ENCODE assay signal across 21 cellular contexts in the genomic region with DNA sequence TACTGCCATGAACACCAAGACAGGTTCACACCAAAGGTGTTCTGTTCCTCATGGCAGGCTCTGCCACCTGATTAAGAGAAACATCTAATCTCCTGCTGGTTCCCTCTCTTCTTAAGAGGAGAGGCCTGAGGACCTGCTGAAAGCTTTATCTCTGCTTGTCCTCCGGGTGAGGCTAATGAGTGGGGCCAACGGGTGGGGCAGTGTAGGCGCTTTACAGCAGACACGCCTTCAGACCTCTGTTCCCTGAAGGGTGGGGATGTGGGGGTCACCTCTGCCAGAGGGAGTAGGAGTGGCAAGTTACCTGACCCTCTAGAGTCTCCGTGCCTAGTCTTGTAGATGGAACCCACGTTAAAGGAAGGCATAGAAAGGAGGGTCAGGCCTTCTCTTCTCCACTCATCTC. TPM values are rescaled to one million over a fixed set of nuclear protein-coding genes. Genes with fewer than 3 reads are reported as not detected.
DNase-seq lines count a peak whose midpoint lies in the region; ATAC-seq, FAIRE-seq and TF ChIP-seq lines count a peak whose summit lies in the region.
"Had no signal": no experiment of that assay in that cellular context is flagged by ENCODE, and none has a peak within 500 bp of the region (broad histone marks: within the 10 kb centered on the region; RNA-seq: fewer than 3 reads in every experiment).

No MANE protein-coding gene starts in this region.

- no peak for ATAC-seq in T-helper 17 cell
- ATAC-seq in GM19023 (IDR thresholded peaks at IDR 0.05; ENCODE audit: unreplicated experiment) = no peak
- ATAC-seq in GM21381 (IDR thresholded peaks at IDR 0.05; ENCODE audit: unreplicated experiment) = no peak
- ATAC-seq in GM18517 (IDR thresholded peaks at IDR 0.05; ENCODE audit: unreplicated experiment) = no peak
- ATAC-seq: Panc1 had no signal

- H4K20me1 ChIP-seq in hepatocyte (ENCODE audit: insufficient read depth, poor library complexity, severe bottlenecking) = no peaks in the 10 kb centered on the region

- TF ChIP-seq CTCF in Caco-2 (IDR thresholded peaks at IDR 0.05; ENCODE audit: insufficient read depth in 1 of 2, low read depth in 1 of 2, low read length in 1 of 2, severe bottlenecking in 1 of 2, unreplicated experiment in 1 of 2) (no peak), hepatocyte (IDR thresholded peaks at IDR 0.05; ENCODE audit: poor library complexity) (no peak)

- H3K4me2 ChIP-seq in hepatocyte = peak overlapping the region; percentile 37
- H3K4me2 ChIP-seq: BLaER1 had no signal

- H3K27ac ChIP-seq in hepatocyte (peak overlapping the region; percentile 26), small intestine (ENCODE audit: low read depth in 1 of 2, low read length in 1 of 2) (peak overlapping the region; percentile 87 to 93)
- H3K27ac ChIP-seq: BLaER1, SJSA1 had no signal

- H3K9me2 ChIP-seq in hepatocyte (replicated peaks; ENCODE audit: insufficient read depth) = no peaks in the 10 kb centered on the region

- peak overlapping the region; percentile 8 for H3K27ac Mint-ChIP-seq in Caco-2 (ENCODE audit: unreplicated experiment)
- peak overlapping the region; percentile 39 for H3K27ac Mint-ChIP-seq in T-helper 17 cell

- no peak for DNase-seq in Caco-2
- DNase-seq in T-helper 17 cell = no peak
- DNase-seq in hepatocyte (ENCODE audit: low spot score) = no peak
- DNase-seq in small intestine = peak; percentile 95
- DNase-seq: CD8-positive, alpha-beta memory T cell; DMS79; H9; KBM-7; NCI-H1105; NCI-H2081; NCI-H446 treated with DMSO at 0.1 percent for 48 hours; NCI-H69 had no signal

- H3K4me3 ChIP-seq in Caco-2 (ENCODE audit: low read depth, low read length) = no peak overlapping the region
- H3K4me3 ChIP-seq in hepatocyte = no peak overlapping the region
- H3K4me3 ChIP-seq in small intestine (ENCODE audit: low read depth in 1 of 2, low read length in 2 of 2) = peak overlapping the region in 1 of 2 donors; percentile 26
- H3K4me3 ChIP-seq: BLaER1, SJSA1 had no signal

- H3K9me3 ChIP-seq in Caco-2 (no peaks in the 10 kb centered on the region), T-helper 17 cell (ENCODE audit: control insufficient read depth, low read length, poor library complexity, severe bottlenecking) (no peaks in the 10 kb centered on the region), hepatocyte (ENCODE audit: low read depth) (no peaks in the 10 kb centered on the region), small intestine (ENCODE audit: control insufficient read depth, low read depth) (no peaks in the 10 kb centered on the region)
- H3K9me3 ChIP-seq: BLaER1, SJSA1 had no signal

- intact Hi-C loops in Caco-2 (cut with micrococcal nuclease; ENCODE audit: unreplicated experiment) = no loop called here

- H3K36me3 ChIP-seq in Caco-2 (ENCODE audit: control insufficient read depth, insufficient read depth, low read length) = peaks cover 10% of the 10 kb centered on the region
- H3K36me3 ChIP-seq in hepatocyte (replicated peaks; ENCODE audit: insufficient read depth, low read depth) = no peaks in the 10 kb centered on the region
- peaks cover 3 to 11% of the 10 kb centered on the region in 2 donors for H3K36me3 ChIP-seq in small intestine (ENCODE audit: control insufficient read depth in 2 of 2, insufficient read depth in 2 of 2, low read length in 2 of 2)

- H3K27me3 Mint-ChIP-seq in Caco-2 (ENCODE audit: insufficient read depth, unreplicated experiment) (no peaks in the 10 kb centered on the region), T-helper 17 cell (no peaks in the 10 kb centered on the region)
- H3K27me3 Mint-ChIP-seq: CD8-positive, alpha-beta memory T cell had no signal

- H3K4me3 Mint-ChIP-seq in Caco-2 (ENCODE audit: unreplicated experiment) (peak overlapping the region; percentile 12), T-helper 17 cell (no peak overlapping the region)
- H3K4me3 Mint-ChIP-seq: H9 had no signal

- H3K36me3 Mint-ChIP-seq in Caco-2 (ENCODE audit: insufficient read depth, unreplicated experiment) (peaks cover 54% of the 10 kb centered on the region), T-helper 17 cell (ENCODE audit: low read depth) (no peaks in the 10 kb centered on the region)

- CTCF ChIA-PET in Caco-2 (lab: Charles Lee) = no interaction called here

- FAIRE-seq in small intestine (lab: Jason Lieb, UNC) = no peak
- FAIRE-seq: D721Med, GM12892, GM18507 had no signal

- H2AFZ ChIP-seq in hepatocyte = no peak overlapping the region

- 72% methylated on average over 6 of the region's 6 CpGs for WGBS in hepatocyte (ENCODE audit: low lambda C conversion rate, missing lambda C conversion rate)
- WGBS in small intestine, 3 donors = 12 to 64% (median 38%) methylated on average over 6 of the region's 6 CpGs

- no peaks in the 10 kb centered on the region for H3K27me3 ChIP-seq in Caco-2 (replicated peaks; ENCODE audit: control insufficient read depth, insufficient read depth, low read length)
- H3K27me3 ChIP-seq in hepatocyte = no peaks in the 10 kb centered on the region
- H3K27me3 ChIP-seq in small intestine (ENCODE audit: control insufficient read depth in 2 of 2, insufficient read depth in 2 of 2, low read length in 2 of 2) = no peaks in the 10 kb centered on the region
- H3K27me3 ChIP-seq: BLaER1, SJSA1 had no signal

- H3K4me1 Mint-ChIP-seq in Caco-2 (ENCODE audit: low read depth, unreplicated experiment) = peaks cover 36% of the 10 kb centered on the region
- H3K4me1 Mint-ChIP-seq in T-helper 17 cell = peaks cover 24% of the 10 kb centered on the region

- no TSS peak for BruUV-seq in Caco-2 (replicated peaks; lab: Mats Ljungman, UMichigan)

- no peaks in the 10 kb centered on the region for H3K9me3 Mint-ChIP-seq in Caco-2 (ENCODE audit: unreplicated experiment)
- H3K9me3 Mint-ChIP-seq: CD8-positive, alpha-beta memory T cell; H9 had no signal

- H3K79me2 ChIP-seq in hepatocyte = peaks cover 27% of the 10 kb centered on the region

- peaks cover 31% of the 10 kb centered on the region for H3K4me1 ChIP-seq in Caco-2
- peaks cover 24% of the 10 kb centered on the region for H3K4me1 ChIP-seq in hepatocyte (ENCODE audit: insufficient read depth)
- peaks cover 6 to 8% of the 10 kb centered on the region in 2 donors for H3K4me1 ChIP-seq in small intestine (ENCODE audit: control insufficient read depth in 2 of 2, insufficient read depth in 1 of 2, low read depth in 1 of 2, low read length in 1 of 2)

- POLR2A ChIA-PET in Caco-2 (lab: Charles Lee) = no interaction called here

RNA-seq across cellular contexts. Expression of gene MRM1, which starts 4.2 kb away (rescaled TPM):
- total RNA-seq in Caco-2 (2022) = 9.3 and 13.5 TPM in 2 replicates
- total RNA-seq in T-helper 17 cell = 1 to 10 TPM; 2.6 to 3.4 TPM
- total RNA-seq in hepatocyte = 4.7 and 5.5 TPM in 2 replicates
- 4.1 and 5.5 TPM in 2 replicates for polyA plus RNA-seq in hepatocyte
- 10 to 100 TPM; 15.4 to 20.6 (median 16.8) TPM for polyA plus RNA-seq in small intestine

RNA-seq across cellular contexts. Expression of gene DHRS11, which starts 5.5 kb away (rescaled TPM):
- total RNA-seq in Caco-2 (2022) (44.7 and 46.9 TPM in 2 replicates), T-helper 17 cell (1 to 10 TPM; 2.7 to 3.8 TPM), hepatocyte (33.2 and 48.9 TPM in 2 replicates)
- polyA plus RNA-seq in hepatocyte (41.3 and 49.8 TPM in 2 replicates), small intestine (100 to 1,000 TPM; 195 to 654 (median 639) TPM)

RNA-seq across cellular contexts. Expression of gene GGNBP2, which starts 52.5 kb away (rescaled TPM):
- total RNA-seq in Caco-2 (2022) = 91.3 and 91.5 TPM in 2 replicates
- total RNA-seq in T-helper 17 cell = 100 to 1,000 TPM; 162 to 174 TPM
- 69.6 and 79.9 TPM in 2 replicates for total RNA-seq in hepatocyte
- polyA plus RNA-seq in hepatocyte = 52.2 and 54.1 TPM in 2 replicates
- polyA plus RNA-seq in small intestine = 10 to 100 TPM; 40.1 to 64.9 (median 64.0) TPM
